ENCODE assay signal across 14 cellular contexts in genomic region chr3:187208159-187208558, GRCh38. TPM values are rescaled to one million over a fixed set of nuclear protein-coding genes. Genes with fewer than 3 reads are reported as not detected.
A peak's percentile ranks its signal among the peaks of the same experiment; 100 is the strongest.
DNase-seq lines count a peak whose midpoint lies in the region; ATAC-seq, FAIRE-seq and TF ChIP-seq lines count a peak whose summit lies in the region.
"Had no signal": no experiment of that assay in that cellular context is flagged by ENCODE, and none has a peak within 500 bp of the region (broad histone marks: within the 10 kb centered on the region; RNA-seq: fewer than 3 reads in every experiment).

No MANE protein-coding gene starts in this region.

- H3K27ac ChIP-seq in endothelial cell of umbilical vein (ENCODE audit: insufficient read depth, low read depth, low read length) = no peak overlapping the region
- peak overlapping the region; percentile 83 for H3K27ac ChIP-seq in rectal smooth muscle tissue (ENCODE audit: low read depth, low read length)
- no peak overlapping the region for H3K27ac ChIP-seq in right lobe of liver
- H3K27ac ChIP-seq in trophoblast cell (ENCODE audit: low read depth, low read length) = no peak overlapping the region
- H3K27ac ChIP-seq: body of pancreas, HL-60, right atrium auricular region had no signal

- no peak overlapping the region for H3K14ac ChIP-seq in trophoblast cell (ENCODE audit: low read length)

- H3K4me2 ChIP-seq in endothelial cell of umbilical vein (ENCODE audit: insufficient read depth, low read length) (no peak overlapping the region), trophoblast cell (ENCODE audit: low read length) (no peak overlapping the region)

- TF ChIP-seq POLR2A in endothelial cell of umbilical vein (IDR thresholded peaks at IDR 0.05; ENCODE audit: low read depth, low read length) (no peak), right lobe of liver (IDR thresholded peaks at IDR 0.05) (no peak)

- TF ChIP-seq CTCF in endothelial cell of umbilical vein (IDR thresholded peaks at IDR 0.05; ENCODE audit: extremely low read depth in 1 of 2, insufficient read depth in 1 of 2, low read depth in 1 of 2, low read length in 2 of 2) (no peak), right lobe of liver (IDR thresholded peaks at IDR 0.05) (no peak)

- H3K9ac ChIP-seq in endothelial cell of umbilical vein (replicated peaks; ENCODE audit: extremely low read depth, insufficient read depth, low read length) (no peak overlapping the region), rectal smooth muscle tissue (ENCODE audit: low read length) (no peak overlapping the region), trophoblast cell (ENCODE audit: low read length) (no peak overlapping the region)

- 71% methylated on average over 1 of the region's 1 CpG for WGBS in right lobe of liver (ENCODE audit: insufficient coverage, low coverage, low lambda C conversion rate, missing lambda C conversion rate)
- WGBS in trophoblast cell (ENCODE audit: extremely low coverage, insufficient coverage, insufficient read length) = no CpG with 5 or more reads among the region's 1 CpG

- H2BK5ac ChIP-seq in trophoblast cell (ENCODE audit: low read depth, low read length, poor library complexity) = no peak overlapping the region

- no peak overlapping the region for H2AK5ac ChIP-seq in trophoblast cell (ENCODE audit: low read length)

- no TSS peak for BruUV-seq in endothelial cell of umbilical vein (replicated peaks; lab: Mats Ljungman, UMichigan)

- no peaks in the 10 kb centered on the region for H4K20me1 ChIP-seq in endothelial cell of umbilical vein (replicated peaks; ENCODE audit: control insufficient read depth, extremely low read depth, insufficient read depth, low read length)

- H4K12ac ChIP-seq in trophoblast cell (ENCODE audit: low read depth, low read length) = no peak overlapping the region

- no peak overlapping the region for H2BK120ac ChIP-seq in trophoblast cell (ENCODE audit: insufficient read depth, low read length, poor library complexity)

- H2BK12ac ChIP-seq in trophoblast cell (ENCODE audit: low read length) = no peak overlapping the region

- ATAC-seq in right lobe of liver = no peak
- ATAC-seq: body of pancreas had no signal

- H2AFZ ChIP-seq in endothelial cell of umbilical vein (ENCODE audit: low read depth, low read length) (no peak overlapping the region), trophoblast cell (ENCODE audit: insufficient read depth, low read length, poor library complexity) (no peak overlapping the region)

- CTCF ChIA-PET in endothelial cell of umbilical vein (lab: Charles Lee) = no interaction called here

- no peak overlapping the region for H4K8ac ChIP-seq in trophoblast cell (ENCODE audit: low read depth, low read length)

- intact Hi-C loops in endothelial cell of umbilical vein (cut with micrococcal nuclease) = no loop called here
- intact Hi-C loops in right lobe of liver (cut with DNase I) = no loop called here
- intact Hi-C loops in posterior vena cava (cut with DNase I) = loop anchor here in 1 of 2 donors (10.0 kb wide), 1 partner anchor 877 kb away; no protein-coding TSS in a partner anchor

- no peak overlapping the region for H4K91ac ChIP-seq in trophoblast cell (ENCODE audit: low read depth, low read length)

- no peak overlapping the region for H3K4ac ChIP-seq in trophoblast cell (ENCODE audit: low read depth, low read length)

- no peak overlapping the region for H3K18ac ChIP-seq in trophoblast cell (ENCODE audit: low read length)

- FAIRE-seq in endothelial cell of umbilical vein (lab: Jason Lieb, UNC) = no peak

- H3K4me3 ChIP-seq in endothelial cell of umbilical vein (replicated peaks in 1 of 3; ENCODE audit: insufficient read depth in 1 of 3, low read depth in 1 of 3, low read length in 3 of 3) (no peak overlapping the region), rectal smooth muscle tissue (ENCODE audit: low read length) (no peak overlapping the region), right lobe of liver (no peak overlapping the region), trophoblast cell (ENCODE audit: low read depth, low read length) (no peak overlapping the region)
- H3K4me3 ChIP-seq: body of pancreas, right atrium auricular region had no signal

- H3K79me2 ChIP-seq in endothelial cell of umbilical vein (ENCODE audit: control insufficient read depth, insufficient read depth, low read length) (no peaks in the 10 kb centered on the region), trophoblast cell (ENCODE audit: control insufficient read depth, insufficient read depth, low read length, poor library complexity) (no peaks in the 10 kb centered on the region)

- no peaks in the 10 kb centered on the region for H3K79me1 ChIP-seq in trophoblast cell (ENCODE audit: low read length)

- dilution Hi-C loops in endothelial cell of umbilical vein (cut with MboI; ENCODE audit: extremely low pct_ligation_motif_present, low sequenced_read_pairs) = no loop called here

- H3K36me3 ChIP-seq in endothelial cell of umbilical vein (ENCODE audit: control insufficient read depth in 2 of 2, extremely low read depth in 1 of 2, insufficient read depth in 2 of 2, low read length in 2 of 2) (no peaks in the 10 kb centered on the region), rectal smooth muscle tissue (ENCODE audit: control insufficient read depth, insufficient read depth, low read length) (no peaks in the 10 kb centered on the region), right lobe of liver (no peaks in the 10 kb centered on the region), trophoblast cell (ENCODE audit: control insufficient read depth in 1 of 2, insufficient read depth in 2 of 2, low read length in 2 of 2) (no peaks in the 10 kb centered on the region)
- H3K36me3 ChIP-seq: right atrium auricular region had no signal

- no peaks in the 10 kb centered on the region for H3K9me1 ChIP-seq in endothelial cell of umbilical vein (replicated peaks; ENCODE audit: control insufficient read depth, extremely low read depth, insufficient read depth, low read length)

- DNase-seq in ELR (ENCODE audit: low read depth) (peak; percentile 41), NCI-H1105 (lab: John Stamatoyannopoulos, UW) (peak; percentile 91), endothelial cell of umbilical vein (ENCODE audit: low read depth, low spot score) (peak; percentile 7), right lobe of liver (no peak), 8988T (no peak), trophoblast cell (no peak), posterior vena cava (ENCODE audit: low spot score) (no peak)
- DNase-seq: body of pancreas; CD4-positive, alpha-beta memory T cell; SW 1271 had no signal

- no peak overlapping the region for H3K23ac ChIP-seq in trophoblast cell (ENCODE audit: low read length)

- POLR2A ChIA-PET in endothelial cell of umbilical vein (lab: Charles Lee) = no interaction called here

- H3K4me1 ChIP-seq in endothelial cell of umbilical vein (ENCODE audit: control insufficient read depth, extremely low read depth, insufficient read depth, low read length) = no peaks in the 10 kb centered on the region
- H3K4me1 ChIP-seq in rectal smooth muscle tissue (ENCODE audit: control insufficient read depth, insufficient read depth, low read length) = peaks cover 36% of the 10 kb centered on the region
- H3K4me1 ChIP-seq in right lobe of liver = no peaks in the 10 kb centered on the region
- no peaks in the 10 kb centered on the region for H3K4me1 ChIP-seq in trophoblast cell (ENCODE audit: control insufficient read depth in 1 of 2, insufficient read depth in 2 of 2, low read length in 2 of 2)

- peaks cover 1 to 2% of the 10 kb centered on the region in 2 experiments for H3K27me3 ChIP-seq in endothelial cell of umbilical vein (ENCODE audit: control insufficient read depth in 2 of 2, insufficient read depth in 2 of 2, low read length in 2 of 2)
- no peaks in the 10 kb centered on the region for H3K27me3 ChIP-seq in rectal smooth muscle tissue (ENCODE audit: control insufficient read depth, insufficient read depth, low read length)
- no peaks in the 10 kb centered on the region for H3K27me3 ChIP-seq in right lobe of liver
- no peaks in the 10 kb centered on the region for H3K27me3 ChIP-seq in trophoblast cell (ENCODE audit: insufficient read depth, low read length)
- H3K27me3 ChIP-seq: body of pancreas, right atrium auricular region had no signal

- H3K9me3 ChIP-seq in endothelial cell of umbilical vein (replicated peaks; ENCODE audit: control insufficient read depth, insufficient read depth, low read length) (no peaks in the 10 kb centered on the region), right lobe of liver (no peaks in the 10 kb centered on the region), trophoblast cell (ENCODE audit: insufficient read depth, low read depth, low read length) (peaks cover 6% of the 10 kb centered on the region)
- H3K9me3 ChIP-seq: body of pancreas, right atrium auricular region had no signal

TF ChIP-seq in endothelial cell of umbilical vein, 7 proteins besides CTCF, POLR2A, EP300 and RAD21:
- TF ChIP-seq GATA2 (IDR thresholded peaks at IDR 0.05; ENCODE audit: insufficient read depth, insufficient read length, low read depth, low read length) = no peak
- no peak for TF ChIP-seq EZH2 (IDR thresholded peaks at IDR 0.05; ENCODE audit: borderline replicate concordance, low read depth, low read length, severe bottlenecking)
- no peak for TF ChIP-seq MYC (IDR thresholded peaks at IDR 0.05; ENCODE audit: low read depth, low read length)
- TF ChIP-seq, protein P1, sequence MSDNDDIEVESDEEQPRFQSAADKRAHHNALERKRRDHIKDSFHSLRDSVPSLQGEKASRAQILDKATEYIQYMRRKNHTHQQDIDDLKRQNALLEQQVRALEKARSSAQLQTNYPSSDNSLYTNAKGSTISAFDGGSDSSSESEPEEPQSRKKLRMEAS (IDR thresholded peaks at IDR 0.05; ENCODE audit: insufficient read depth, insufficient read length) = no peak
- TF ChIP-seq FOS (IDR thresholded peaks at IDR 0.05; ENCODE audit: borderline replicate concordance, insufficient read depth, low read length) = no peak

RNA-seq across cellular contexts. Expression of gene RTP1, which starts 10.9 kb away (rescaled TPM):
- total RNA-seq in endothelial cell of umbilical vein (not detected in 2 replicates), right lobe of liver (not detected), posterior vena cava (not detected)
- not detected in 2 replicates for polyA plus RNA-seq in endothelial cell of umbilical vein
- not detected in 2 replicates for polyA plus RNA-seq in endothelial cell of umbilical vein (2011; cell fraction: cytosol; rRNA removed)
- not detected in 2 replicates for polyA plus RNA-seq in endothelial cell of umbilical vein (2011; cell fraction: nucleus; rRNA removed)
- polyA plus RNA-seq in endothelial cell of umbilical vein (2012) = not detected in 2 replicates
- polyA minus RNA-seq in endothelial cell of umbilical vein = not detected in 2 replicates
- not detected for polyA minus RNA-seq in endothelial cell of umbilical vein (2011; cell fraction: cytosol; rRNA and poly(A)+ RNA removed)
- not detected in 2 replicates for polyA minus RNA-seq in endothelial cell of umbilical vein (2011; cell fraction: nucleus; rRNA and poly(A)+ RNA removed)
- polyA plus RNA-seq in trophoblast cell (2013) = not detected in 2 replicates
- total RNA-seq: body of pancreas; CD4-positive, alpha-beta memory T cell; right atrium auricular region; subcutaneous adipose tissue had no signal
- polyA plus RNA-seq: CD4-positive, alpha-beta memory T cell had no signal

Comparison
In these comparisons a context has a peak if more than half of its experiments do, and no peak if none do; other contexts are left out.
1. DNase-seq: peak in ELR (single experiment), NCI-H1105 (single experiment) and endothelial cell of umbilical vein (single experiment); none in right lobe of liver (0 of 3), 8988T (single experiment), trophoblast cell (0 of 2) and posterior vena cava (single experiment).